Comparison of ENCODE assay signal across 18 cellular contexts in genomic region chr4:110411599-110412011, GRCh38.
A peak's percentile ranks its signal among the peaks of the same experiment; 100 is the strongest.
DNase-seq lines count a peak whose midpoint lies in the region; ATAC-seq and TF ChIP-seq lines count a peak whose summit lies in the region.
"Had no signal": no experiment of that assay in that cellular context is flagged by ENCODE, and none has a peak within 500 bp of the region (broad histone marks: within the 10 kb centered on the region; RNA-seq: fewer than 3 reads in every experiment).

No MANE protein-coding gene starts in this region.

- H3K36me3 Mint-ChIP-seq in WTC11 (0 out of 2 replicates have a peak, but pooled peaks cover 9% of the 10 kb centered on the region), immature natural killer cell (no peaks in the 10 kb centered on the region)
- H3K36me3 Mint-ChIP-seq in activated CD4-positive, alpha-beta memory T cell treated with anti-CD3 and anti-CD28 coated beads, Interleukin-2, amount 10 ng/mL, durations not matched to agents 7 days and 5 days (ENCODE audit: low read depth), result no peaks in the 10 kb centered on the region
- H3K36me3 Mint-ChIP-seq: activated naive CD8-positive, alpha-beta T cell treated with anti-CD3 and anti-CD28 coated beads, Interleukin-2, amount 10 ng/mL, durations not matched to agents 7 days and 5 days; memory B cell had no signal

- DNase-seq in HEK293T (ENCODE audit: extremely low spot score), result peak; percentile 78
- DNase-seq in WTC11 (ENCODE audit: low spot score), result peak; percentile 45
- no peak for DNase-seq in immature natural killer cell
- no peak for DNase-seq in Karpas-422
- DNase-seq in NCI-H1105 treated with DMSO at 0.1 percent for 48 hours (lab: John Stamatoyannopoulos, UW), result no peak
- no peak for DNase-seq in GOT3 (lab: John Stamatoyannopoulos, UW)
- DNase-seq in activated CD4-positive, alpha-beta memory T cell treated with anti-CD3 and anti-CD28 coated beads, Interleukin-2, amount 10 ng/mL, durations not matched to agents 7 days and 5 days, result no peak
- DNase-seq: activated naive CD8-positive, alpha-beta T cell treated with anti-CD3 and anti-CD28 coated beads, Interleukin-2, amount 10 ng/mL, durations not matched to agents 7 days and 5 days; AML-193; cortex of kidney; foreskin keratinocyte; GF-D8; NCI-H1092; PC-3 had no signal

- no peaks in the 10 kb centered on the region for H3K27me3 ChIP-seq in Karpas-422 (ENCODE audit: low read length)
- H3K27me3 ChIP-seq: foreskin keratinocyte, upper lobe of left lung had no signal

- H3K4me1 ChIP-seq in Karpas-422 (ENCODE audit: low read length), result no peaks in the 10 kb centered on the region
- H3K4me1 ChIP-seq: foreskin keratinocyte, upper lobe of left lung had no signal

- H3K27ac Mint-ChIP-seq in WTC11 (peak overlapping the region; percentile 89), immature natural killer cell (peak overlapping the region in 1 of 6 donors; percentile 40)
- H3K27ac Mint-ChIP-seq in activated CD4-positive, alpha-beta memory T cell treated with anti-CD3 and anti-CD28 coated beads, Interleukin-2, amount 10 ng/mL, durations not matched to agents 7 days and 5 days, result no peak overlapping the region
- H3K27ac Mint-ChIP-seq: activated naive CD8-positive, alpha-beta T cell treated with anti-CD3 and anti-CD28 coated beads, Interleukin-2, amount 10 ng/mL, durations not matched to agents 7 days and 5 days; memory B cell had no signal

- H3K9me2 ChIP-seq in Karpas-422 (replicated peaks; ENCODE audit: insufficient read depth, low read length), result no peaks in the 10 kb centered on the region

- no peak overlapping the region for H3K4me3 ChIP-seq in Karpas-422 (ENCODE audit: low read length)
- H3K4me3 ChIP-seq: upper lobe of left lung had no signal

- peak; percentile 91 for ATAC-seq in WTC11
- ATAC-seq: foreskin keratinocyte, PC-3 had no signal

- POLR2A ChIA-PET in HEK293T (lab: Yijun Ruan, JAX), result interaction anchor here (0.6 to 1.9 kb wide), 15 partner anchors 8 to 98 kb away, joined by 3 to 13 read pairs (median 3); partner anchors contain the start of gene ENPEP
- POLR2A ChIA-PET in WTC11 (lab: Charles Lee), result interaction anchor here (0.7 kb wide), 1 partner anchor 64 kb away, joined by 3 read pairs; the partner anchor contains the start of gene ENPEP
- POLR2A ChIA-PET in activated CD4-positive, alpha-beta memory T cell treated with anti-CD3 and anti-CD28 coated beads, Interleukin-2, amount 10 ng/mL, durations not matched to agents 7 days and 5 days (lab: Charles Lee), result no interaction called here

- peak overlapping the region; percentile 87 for H3K4me3 Mint-ChIP-seq in WTC11
- H3K4me3 Mint-ChIP-seq in immature natural killer cell, result peak overlapping the region in 3 of 5 donors; percentile 67 to 78 (median 71)
- H3K4me3 Mint-ChIP-seq in activated CD4-positive, alpha-beta memory T cell treated with anti-CD3 and anti-CD28 coated beads, Interleukin-2, amount 10 ng/mL, durations not matched to agents 7 days and 5 days, result no peak overlapping the region
- H3K4me3 Mint-ChIP-seq: memory B cell had no signal

- H3K4me1 Mint-ChIP-seq in WTC11 (peaks cover 25% of the 10 kb centered on the region), immature natural killer cell (no peaks in the 10 kb centered on the region)
- no peaks in the 10 kb centered on the region for H3K4me1 Mint-ChIP-seq in activated CD4-positive, alpha-beta memory T cell treated with anti-CD3 and anti-CD28 coated beads, Interleukin-2, amount 10 ng/mL, durations not matched to agents 7 days and 5 days
- H3K4me1 Mint-ChIP-seq: activated naive CD8-positive, alpha-beta T cell treated with anti-CD3 and anti-CD28 coated beads, Interleukin-2, amount 10 ng/mL, durations not matched to agents 7 days and 5 days; memory B cell had no signal

- H3K4me2 ChIP-seq in Karpas-422 (ENCODE audit: low read depth, low read length, poor library complexity, severe bottlenecking), result no peak overlapping the region

- no peak for TF ChIP-seq CTCF in 22Rv1 (IDR thresholded peaks at IDR 0.05)
- no peak for TF ChIP-seq CTCF in WTC11 (IDR thresholded peaks at IDR 0.05)

- H3K27ac ChIP-seq in 22Rv1 (peak overlapping the region; percentile 77), Karpas-422 (ENCODE audit: low read length) (no peak overlapping the region)
- H3K27ac ChIP-seq: foreskin keratinocyte, HL-60, upper lobe of left lung had no signal

- no peak overlapping the region for H3K9ac ChIP-seq in Karpas-422 (ENCODE audit: low read length)

- H3K27me3 Mint-ChIP-seq in WTC11 (ENCODE audit: low read depth) (peaks cover 91% of the 10 kb centered on the region), immature natural killer cell (ENCODE audit: low read depth in 3 of 3) (peaks cover 3 to 8% (median 3%) of the 10 kb centered on the region in 3 donors)
- no peaks in the 10 kb centered on the region for H3K27me3 Mint-ChIP-seq in activated CD4-positive, alpha-beta memory T cell treated with anti-CD3 and anti-CD28 coated beads, Interleukin-2, amount 10 ng/mL, durations not matched to agents 7 days and 5 days
- H3K27me3 Mint-ChIP-seq: activated naive CD8-positive, alpha-beta T cell treated with anti-CD3 and anti-CD28 coated beads, Interleukin-2, amount 10 ng/mL, durations not matched to agents 7 days and 5 days had no signal

- H3K9me3 Mint-ChIP-seq in WTC11 (no peaks in the 10 kb centered on the region), immature natural killer cell (peaks cover 0 to 2% (median 0%) of the 10 kb centered on the region in 6 donors)
- peaks cover 2% of the 10 kb centered on the region for H3K9me3 Mint-ChIP-seq in activated CD4-positive, alpha-beta memory T cell treated with anti-CD3 and anti-CD28 coated beads, Interleukin-2, amount 10 ng/mL, durations not matched to agents 7 days and 5 days
- H3K9me3 Mint-ChIP-seq: activated naive CD8-positive, alpha-beta T cell treated with anti-CD3 and anti-CD28 coated beads, Interleukin-2, amount 10 ng/mL, durations not matched to agents 7 days and 5 days; memory B cell had no signal

- H2AFZ ChIP-seq in Karpas-422 (ENCODE audit: low read length), result no peak overlapping the region

- no peaks in the 10 kb centered on the region for H3K36me3 ChIP-seq in Karpas-422 (ENCODE audit: insufficient read depth, low read length)
- H3K36me3 ChIP-seq: upper lobe of left lung had no signal

- H3K9me3 ChIP-seq in Karpas-422 (ENCODE audit: low read length), result no peaks in the 10 kb centered on the region
- H3K9me3 ChIP-seq: upper lobe of left lung had no signal

- no peaks in the 10 kb centered on the region for H3K79me2 ChIP-seq in Karpas-422 (ENCODE audit: low read length)

- CTCF ChIA-PET in HEK293T (lab: Yijun Ruan, JAX), result interaction anchor here (0.7 kb wide), 1 partner anchor 67 kb away, joined by 3 read pairs; no protein-coding TSS in a partner anchor
- CTCF ChIA-PET in WTC11 (lab: Charles Lee), result interaction anchor here (0.6 to 2.1 kb wide), 4 partner anchors 67 to 106 kb away, joined by 4 to 6 read pairs (median 6); no protein-coding TSS in a partner anchor
- CTCF ChIA-PET in activated CD4-positive, alpha-beta memory T cell treated with anti-CD3 and anti-CD28 coated beads, Interleukin-2, amount 10 ng/mL, durations not matched to agents 7 days and 5 days (lab: Charles Lee), result no interaction called here

- no peaks in the 10 kb centered on the region for H4K20me1 ChIP-seq in Karpas-422 (ENCODE audit: insufficient read depth, low read depth, low read length)

TF ChIP-seq in HEK293T, 16 proteins besides CTCF, POLR2A, EP300 and RAD21 (continues in another document):
- TF ChIP-seq LEF1 (IDR thresholded peaks at IDR 0.05; ENCODE audit: borderline replicate concordance) (peak; percentile 58; the same call in 1 of the 2 replicates), ARNT (IDR thresholded peaks at IDR 0.05) (peak; percentile 85), BHLHE40 (IDR thresholded peaks at IDR 0.05; ENCODE audit: borderline replicate concordance) (no peak), L3MBTL2 (conservative IDR thresholded peaks at IDR 0.05) (peak; percentile 58), SUZ12 (IDR thresholded peaks at IDR 0.05) (no peak), FOXK2 (IDR thresholded peaks at IDR 0.05) (no peak), HDGF (IDR thresholded peaks at IDR 0.05; ENCODE audit: borderline replicate concordance) (no peak), TARDBP (IDR thresholded peaks at IDR 0.05) (no peak), SP1 (IDR thresholded peaks at IDR 0.05) (no peak), FOXM1 (IDR thresholded peaks at IDR 0.05; ENCODE audit: borderline replicate concordance) (0 out of 2 replicates have a peak, but pooled peaks have one; percentile 43), NFRKB (IDR thresholded peaks at IDR 0.05) (no peak), CTBP1 (IDR thresholded peaks at IDR 0.05; ENCODE audit: borderline replicate concordance) (peak; percentile 99)

TF ChIP-seq in WTC11, 78 proteins besides CTCF, POLR2A, EP300 and RAD21 (continues in another document):
- TF ChIP-seq JAZF1 (CRISPR knock-in tag; IDR thresholded peaks at IDR 0.05) (0 out of 2 replicates have a peak, but pooled peaks have one; percentile 30), AR (CRISPR knock-in tag; IDR thresholded peaks at IDR 0.05) (no peak)

Comparison
In these comparisons a context has a peak if more than half of its experiments do, and no peak if none do; other contexts are left out.
1. DNase-seq: peak in HEK293T (single experiment) and WTC11 (single experiment); none in immature natural killer cell (0 of 3), Karpas-422 (single experiment), NCI-H1105 treated with DMSO at 0.1 percent for 48 hours (single experiment), GOT3 (single experiment) and activated CD4-positive, alpha-beta memory T cell treated with anti-CD3 and anti-CD28 coated beads, Interleukin-2, amount 10 ng/mL, durations not matched to agents 7 days and 5 days (single experiment).